In genomic region chr12:44159211-44159610, GRCh38 we compare ENCODE assay signal across 18 cellular contexts.
"Had no signal": no experiment of that assay in that cellular context is flagged by ENCODE, and none has a peak within 500 bp of the region (broad histone marks: within the 10 kb centered on the region; RNA-seq: fewer than 3 reads in every experiment).

No MANE protein-coding gene starts in this region.

- H3K27me3 ChIP-seq: dorsolateral prefrontal cortex, hepatocyte, sigmoid colon, stomach, transverse colon had no signal

- H3K79me2 ChIP-seq: hepatocyte, parathyroid adenoma had no signal

- H3K9ac ChIP-seq: parathyroid adenoma had no signal

- H3K9me3 ChIP-seq: prostate gland, sigmoid colon, stomach, thoracic aorta, transverse colon had no signal

- H3K27ac Mint-ChIP-seq: natural killer cell treated with Interleukin-12 subunit alpha and Interleukin-12 subunit beta and Interleukin-15 and Interleukin-18, amount 100 ng/mL, for 72 hours had no signal

- DNase-seq: cortex of kidney; effector CD8-positive, alpha-beta T cell; foreskin melanocyte; mesenchymal stem cell; midbrain; sigmoid colon; stimulated activated CD4-positive, alpha-beta T cell treated with anti-CD3 and anti-CD28 coated beads, Interleukin-2, amount 100 ng/mL, for 24 hours; stimulated activated naive CD4-positive, alpha-beta T cell; stomach; transverse colon had no signal

- H3K36me3 ChIP-seq: prostate gland, sigmoid colon, stomach, thoracic aorta, transverse colon had no signal

- H3K4me1 ChIP-seq: parathyroid adenoma, prostate gland, stomach, transverse colon had no signal

- H2AFZ ChIP-seq: hepatocyte, parathyroid adenoma had no signal

- H3K4me2 ChIP-seq: hepatocyte had no signal

- H3K27me3 Mint-ChIP-seq: natural killer cell treated with Interleukin-12 subunit alpha and Interleukin-12 subunit beta and Interleukin-15 and Interleukin-18, amount 100 ng/mL, for 72 hours had no signal

- H3K36me3 Mint-ChIP-seq: natural killer cell treated with Interleukin-12 subunit alpha and Interleukin-12 subunit beta and Interleukin-15 and Interleukin-18, amount 100 ng/mL, for 72 hours had no signal

- H3K27ac ChIP-seq: hepatocyte, parathyroid adenoma, prostate gland, sigmoid colon, skin epidermis, stomach, thoracic aorta, transverse colon had no signal

- H3K4me3 Mint-ChIP-seq: natural killer cell treated with Interleukin-12 subunit alpha and Interleukin-12 subunit beta and Interleukin-15 and Interleukin-18, amount 100 ng/mL, for 72 hours had no signal

- H3K4me3 ChIP-seq: dorsolateral prefrontal cortex, hepatocyte, lung, prostate gland, sigmoid colon, skin epidermis, stomach, thoracic aorta, transverse colon had no signal

- ATAC-seq: natural killer cell treated with Interleukin-12 subunit alpha and Interleukin-12 subunit beta and Interleukin-15 and Interleukin-18, amount 100 ng/mL, for 72 hours had no signal
